6 cellular contexts compared by ENCODE assay signal in genomic region chr1:201901036-201901435, GRCh38. TPM values are rescaled to one million over a fixed set of nuclear protein-coding genes. Genes with fewer than 3 reads are reported as not detected.
"Had no signal": no experiment of that assay in that cellular context is flagged by ENCODE, and none has a peak within 500 bp of the region (broad histone marks: within the 10 kb centered on the region; RNA-seq: fewer than 3 reads in every experiment).

No MANE protein-coding gene starts in this region.

RNA-seq across cellular contexts. Expression of gene SHISA4, which starts 12.3 kb away (rescaled TPM):
- total RNA-seq: activated naive CD8-positive, alpha-beta T cell treated with anti-CD3 and anti-CD28 coated beads for 36 hours had no signal

RNA-seq across cellular contexts. Expression of gene LMOD1, which starts 45.3 kb away (rescaled TPM):
- total RNA-seq: activated CD4-positive, alpha-beta T cell treated with anti-CD3 and anti-CD28 coated beads, Interleukin-2, amount 10 ng/mL, durations not matched to agents 24 days and 14 days; activated CD8-positive, alpha-beta memory T cell treated with anti-CD3 and anti-CD28 coated beads for 36 hours; activated CD8-positive, alpha-beta T cell treated with anti-CD3 and anti-CD28 coated beads for 36 hours; activated naive CD8-positive, alpha-beta T cell treated with anti-CD3 and anti-CD28 coated beads for 36 hours; activated T-cell treated with anti-CD3 and anti-CD28 coated beads, Interleukin-2, amount 50 U/mL, for 72 hours; activated T-helper 17 cell treated with anti-CD3 and anti-CD28 coated beads, Interleukin-2, amount 50 U/mL, for 72 hours had no signal
